17 cellular contexts compared by ENCODE assay signal in the genomic region with DNA sequence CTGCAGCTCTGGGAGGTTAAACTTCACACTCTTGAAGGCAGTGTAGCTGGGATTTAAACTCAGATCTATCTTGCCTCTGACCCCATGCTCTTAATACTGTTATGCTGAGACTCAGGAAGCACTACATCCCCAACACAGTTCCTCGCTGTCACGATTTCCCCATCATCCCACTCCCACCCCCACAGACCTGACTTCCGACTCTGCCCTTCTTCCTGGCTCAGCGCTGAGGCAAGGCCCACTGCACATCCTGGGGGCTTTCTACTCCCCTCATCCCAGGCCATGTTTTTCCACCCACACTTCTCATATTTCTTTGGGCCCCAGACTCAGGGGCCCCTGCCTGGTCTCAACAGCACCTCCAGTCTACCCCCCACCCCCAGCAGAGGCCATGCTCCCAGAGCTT. TPM values are rescaled to one million over a fixed set of nuclear protein-coding genes. Genes with fewer than 3 reads are reported as not detected.
A peak's percentile ranks its signal among the peaks of the same experiment; 100 is the strongest.
DNase-seq lines count a peak whose midpoint lies in the region; ATAC-seq and TF ChIP-seq lines count a peak whose summit lies in the region.
"Had no signal": no experiment of that assay in that cellular context is flagged by ENCODE, and none has a peak within 500 bp of the region (broad histone marks: within the 10 kb centered on the region; RNA-seq: fewer than 3 reads in every experiment).

No MANE protein-coding gene starts in this region.

- H3K27me3 ChIP-seq in gastroesophageal sphincter (no peaks in the 10 kb centered on the region), skeletal muscle tissue (ENCODE audit: control insufficient read depth in 3 of 3, insufficient read depth in 3 of 3, low read length in 3 of 3) (no peaks in the 10 kb centered on the region)
- H3K27me3 ChIP-seq: BLaER1, MG63 had no signal

- TF ChIP-seq EP300 in gastroesophageal sphincter (IDR thresholded peaks at IDR 0.05): no peak

- POLR2A ChIA-PET in HEK293 (lab: Yijun Ruan, JAX) (no interaction called here), RWPE1 (lab: Yijun Ruan, JAX; ENCODE audit: low non-redundant PET) (no interaction called here)

- DNase-seq in RWPE1 (ENCODE audit: low spot score) (no peak), T-helper 9 cell (no peak), NCI-H774 (lab: John Stamatoyannopoulos, UW) (no peak)
- DNase-seq in activated CD4-positive, alpha-beta T cell treated with anti-CD3 and anti-CD28 coated beads for 48 hours: no peak
- DNase-seq: activated CD4-positive, alpha-beta T cell treated with anti-CD3 and anti-CD28 coated beads, Interleukin-2, amount 50 U/mL, for 4 hours; DMS 273 treated with DMSO at 0.1 percent for 48 hours; foreskin melanocyte; MG63; NCI-H187; NCI-H510A treated with DMSO at 0.1 percent for 48 hours; SK-N-SH had no signal

- CTCF ChIA-PET in HEK293 (lab: Yijun Ruan, JAX): interaction anchor here (0.6 to 1.1 kb wide), 3 partner anchors 12 to 305 kb away, joined by 3 to 4 read pairs (median 4); no protein-coding TSS in a partner anchor
- CTCF ChIA-PET in RWPE1 (lab: Yijun Ruan, JAX): interaction anchor here (0.8 to 1.7 kb wide), 2 partner anchors 9 to 60 kb away, joined by 3 to 7 read pairs; no protein-coding TSS in a partner anchor

- H3K27ac ChIP-seq in HEK293 (ENCODE audit: extremely low read depth, low read depth, low read length) (no peak overlapping the region), RWPE1 (peak overlapping the region; percentile 86), gastroesophageal sphincter (peak overlapping the region in 3 of 4 donors; percentile 61 to 72 (median 63)), skeletal muscle tissue (ENCODE audit: low read depth, low read length) (peak overlapping the region; percentile 20)
- H3K27ac ChIP-seq: BLaER1, PC-9 had no signal

- H3K4me1 ChIP-seq in HEK293 (ENCODE audit: control insufficient read depth, insufficient read depth, low read length) (no peaks in the 10 kb centered on the region), gastroesophageal sphincter (peaks cover 0 to 27% (median 0%) of the 10 kb centered on the region in 3 donors), skeletal muscle tissue (ENCODE audit: control insufficient read depth in 3 of 3, insufficient read depth in 3 of 3, low read length in 3 of 3) (peaks cover 19 to 27% (median 22%) of the 10 kb centered on the region in 3 donors)
- H3K4me1 ChIP-seq: BLaER1 had no signal

- no peak for TF ChIP-seq POLR2A in gastroesophageal sphincter (IDR thresholded peaks at IDR 0.05)

- H3K36me3 ChIP-seq in HEK293 (ENCODE audit: control insufficient read depth in 2 of 2, insufficient read depth in 1 of 2, low read length in 2 of 2) (peaks cover 4 to 52% of the 10 kb centered on the region in 2 experiments; a peak in 2 of 3 replicates), gastroesophageal sphincter (peaks cover 0 to 94% of the 10 kb centered on the region in 2 donors), skeletal muscle tissue (ENCODE audit: control insufficient read depth in 3 of 3, insufficient read depth in 3 of 3, low read length in 3 of 3) (peaks cover 31 to 61% (median 49%) of the 10 kb centered on the region in 3 donors)

- no peak overlapping the region for H3K4me3 ChIP-seq in HEK293 (ENCODE audit: low read depth, low read length)
- no peak overlapping the region for H3K4me3 ChIP-seq in gastroesophageal sphincter
- no peak overlapping the region for H3K4me3 ChIP-seq in skeletal muscle tissue (ENCODE audit: low read length in 3 of 3)
- H3K4me3 ChIP-seq: BLaER1, MG63, PC-9 had no signal

- WGBS in gastroesophageal sphincter (ENCODE audit: low coverage in 1 of 2), 2 donors: 47 to 61% methylated on average over 2 to 4 of the region's 4 CpGs

- TF ChIP-seq CTCF in HEK293 (tag by site-specific recombination; IDR thresholded peaks at IDR 0.05): no peak
- TF ChIP-seq CTCF in RWPE1 (conservative IDR thresholded peaks at IDR 0.05; ENCODE audit: low read depth): no peak
- TF ChIP-seq CTCF in gastroesophageal sphincter (IDR thresholded peaks at IDR 0.05): no peak

- H3K9ac ChIP-seq in skeletal muscle tissue (ENCODE audit: low read depth in 1 of 3, low read length in 3 of 3): peak overlapping the region in 1 of 3 donors; percentile 71
- H3K9ac ChIP-seq: BLaER1, SK-N-SH had no signal

- ATAC-seq in gastroesophageal sphincter (no peak), HG02588 (IDR thresholded peaks at IDR 0.05; ENCODE audit: unreplicated experiment) (no peak)

- no peaks in the 10 kb centered on the region for H3K9me3 ChIP-seq in HEK293 (ENCODE audit: control insufficient read depth, insufficient read depth, low read depth, low read length)
- H3K9me3 ChIP-seq in gastroesophageal sphincter: no peaks in the 10 kb centered on the region
- no peaks in the 10 kb centered on the region for H3K9me3 ChIP-seq in skeletal muscle tissue (ENCODE audit: control insufficient read depth in 3 of 3, low read length in 3 of 3)
- H3K9me3 ChIP-seq: BLaER1, MG63, SK-N-SH had no signal

TF ChIP-seq in HEK293, 187 proteins besides CTCF, POLR2A, EP300 and RAD21:
- TF ChIP-seq ZNF830 (tag by site-specific recombination; IDR thresholded peaks at IDR 0.05; ENCODE audit: low read depth) (no peak), ZFHX2 (tag by site-specific recombination; conservative IDR thresholded peaks at IDR 0.05) (peak; percentile 83), ZNF473 (tag by site-specific recombination; IDR thresholded peaks at IDR 0.05) (no peak), ZNF366 (tag by site-specific recombination; conservative IDR thresholded peaks at IDR 0.05) (no peak), EGR2 (tag by site-specific recombination; IDR thresholded peaks at IDR 0.05; ENCODE audit: low read depth) (peak; percentile 77)

RNA-seq across cellular contexts. Expression of a gene that starts 7.6 kb away (rescaled TPM):
- total RNA-seq in gastroesophageal sphincter (10 to 100 TPM; 17.9 to 53.9 (median 25.7) TPM), skeletal muscle tissue (6.3 TPM)

RNA-seq across cellular contexts. Expression of a gene that starts 33.6 kb away (rescaled TPM):
- total RNA-seq in gastroesophageal sphincter (100 to 1,000 TPM in 2 of 4 donors, 10 to 100 TPM in 2; 48.4 to 121 (median 101) TPM), skeletal muscle tissue (29.7 TPM)

RNA-seq across cellular contexts. Expression of a gene that starts 37.2 kb away (rescaled TPM):
- total RNA-seq in gastroesophageal sphincter (10 to 100 TPM; 19.9 to 29.5 (median 21.4) TPM), skeletal muscle tissue (17.7 TPM)

RNA-seq across cellular contexts. Expression of a gene that starts 55.3 kb away (rescaled TPM):
- total RNA-seq in gastroesophageal sphincter: 100 to 1,000 TPM in 3 of 4 donors, 10 to 100 TPM in 1; 82.3 to 207 (median 155) TPM
- total RNA-seq in skeletal muscle tissue: 16.2 TPM
